1 cellular context compared by ENCODE assay signal in genomic region chr10:71279590-71280170, GRCh38.
TF ChIP-seq lines count a peak whose summit lies in the region.

No MANE protein-coding gene starts in this region.

TF ChIP-seq in HEK293, 187 proteins besides CTCF, POLR2A, EP300 and RAD21 (continued from another document):
- TF ChIP-seq ZNF223 (tag by site-specific recombination; IDR thresholded peaks at IDR 0.05) (no peak), REPIN1 (tag by site-specific recombination; IDR thresholded peaks at IDR 0.05; ENCODE audit: low read depth) (no peak)
